In genomic region chr12:96256672-96257361, GRCh38 we compare ENCODE assay signal across 1 cellular context.
TF ChIP-seq lines count a peak whose summit lies in the region.

No MANE protein-coding gene starts in this region.

TF ChIP-seq in H1, 55 proteins besides CTCF, POLR2A, EP300 and RAD21 (continued from another document):
- TF ChIP-seq CBX5 (IDR thresholded peaks at IDR 0.05; ENCODE audit: low read depth, low read length) = no peak
- no peak for TF ChIP-seq KDM4A (IDR thresholded peaks at IDR 0.05; ENCODE audit: low read depth, low read length, severe bottlenecking)
- no peak for TF ChIP-seq ZNF274 (IDR thresholded peaks at IDR 0.05; ENCODE audit: borderline replicate concordance, extremely low read depth, low read length)
- no peak for TF ChIP-seq SP4 (IDR thresholded peaks at IDR 0.05; ENCODE audit: low read length)
- no peak for TF ChIP-seq CHD1 (IDR thresholded peaks at IDR 0.05; ENCODE audit: low read depth, low read length)
- no peak for TF ChIP-seq CHD7 (IDR thresholded peaks at IDR 0.05; ENCODE audit: insufficient replicate concordance, low read length)
- TF ChIP-seq USF2 (IDR thresholded peaks at IDR 0.05; ENCODE audit: low read length) = no peak
- TF ChIP-seq BACH1 (IDR thresholded peaks at IDR 0.05; ENCODE audit: low read length) = no peak
